Comparison of ENCODE assay signal across 19 cellular contexts in the genomic region with DNA sequence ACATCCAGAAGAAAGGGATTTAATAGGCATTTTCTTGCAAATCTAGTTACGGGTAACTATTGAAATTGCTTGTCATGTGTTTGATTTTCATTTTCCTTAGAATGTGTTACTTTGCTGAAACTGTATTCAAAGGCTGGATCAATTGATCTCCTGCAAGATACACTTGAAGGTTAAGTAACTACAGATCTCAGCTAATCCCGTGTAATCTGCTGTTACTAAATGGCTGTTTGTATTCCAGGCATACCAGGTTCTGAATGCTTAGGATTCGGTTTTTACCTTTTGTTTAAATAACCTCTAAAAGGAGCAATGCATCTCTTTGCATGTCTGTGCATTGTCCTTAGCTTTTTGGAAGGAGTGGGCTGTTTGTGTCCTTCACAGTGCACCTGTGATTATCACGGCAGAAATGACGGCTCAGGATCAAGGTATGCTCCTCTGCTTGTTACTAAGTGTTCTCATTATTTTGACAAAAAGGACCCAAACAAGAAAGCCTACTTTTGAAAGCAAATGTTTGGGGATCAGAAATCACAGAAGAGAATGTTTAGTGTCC. TPM values are rescaled to one million over a fixed set of nuclear protein-coding genes. Genes with fewer than 3 reads are reported as not detected.
"Had no signal": no experiment of that assay in that cellular context is flagged by ENCODE, and none has a peak within 500 bp of the region (broad histone marks: within the 10 kb centered on the region; RNA-seq: fewer than 3 reads in every experiment).

A gene with protein sequence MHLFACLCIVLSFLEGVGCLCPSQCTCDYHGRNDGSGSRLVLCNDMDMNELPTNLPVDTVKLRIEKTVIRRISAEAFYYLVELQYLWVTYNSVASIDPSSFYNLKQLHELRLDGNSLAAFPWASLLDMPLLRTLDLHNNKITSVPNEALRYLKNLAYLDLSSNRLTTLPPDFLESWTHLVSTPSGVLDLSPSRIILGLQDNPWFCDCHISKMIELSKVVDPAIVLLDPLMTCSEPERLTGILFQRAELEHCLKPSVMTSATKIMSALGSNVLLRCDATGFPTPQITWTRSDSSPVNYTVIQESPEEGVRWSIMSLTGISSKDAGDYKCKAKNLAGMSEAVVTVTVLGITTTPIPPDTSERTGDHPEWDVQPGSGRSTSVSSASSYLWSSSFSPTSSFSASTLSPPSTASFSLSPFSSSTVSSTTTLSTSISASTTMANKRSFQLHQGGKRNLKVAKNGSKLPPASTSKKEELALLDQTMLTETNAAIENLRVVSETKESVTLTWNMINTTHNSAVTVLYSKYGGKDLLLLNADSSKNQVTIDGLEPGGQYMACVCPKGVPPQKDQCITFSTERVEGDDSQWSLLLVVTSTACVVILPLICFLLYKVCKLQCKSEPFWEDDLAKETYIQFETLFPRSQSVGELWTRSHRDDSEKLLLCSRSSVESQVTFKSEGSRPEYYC (plus strand): TSS at position 212 of the 547 bp plus-strand sequence. CDS start 95 bp downstream, at position 307.

- H3K4me1 ChIP-seq: colonic mucosa, esophagus muscularis mucosa, gastrocnemius medialis, heart right ventricle, right atrium auricular region had no signal

- H3K27ac Mint-ChIP-seq: nephron had no signal

- H3K4me1 Mint-ChIP-seq: naive B cell, nephron had no signal

- FAIRE-seq: endometrium, small intestine had no signal

- H3K4me3 ChIP-seq: colonic mucosa, esophagus muscularis mucosa, gastrocnemius medialis, heart right ventricle, right atrium auricular region had no signal

- H3K27me3 ChIP-seq: colonic mucosa, esophagus muscularis mucosa, gastrocnemius medialis, heart right ventricle, neutrophil, right atrium auricular region had no signal

- DNase-seq: colonic mucosa; effector CD8-positive, alpha-beta T cell; gastrocnemius medialis; heart right ventricle; islet precursor cell; midbrain; naive B cell; small intestine; stimulated activated CD4-positive, alpha-beta T cell treated with anti-CD3 and anti-CD28 coated beads, Interleukin-2, amount 100 ng/mL, for 48 hours; stimulated activated naive CD4-positive, alpha-beta T cell treated with Interleukin-2 at 50 U/mL for 16 hours; trophoblast cell had no signal

- H3K27ac ChIP-seq: colonic mucosa, epithelial cell of prostate, esophagus muscularis mucosa, gastrocnemius medialis, heart right ventricle, neutrophil, right atrium auricular region had no signal

- H3K36me3 ChIP-seq: colonic mucosa, esophagus muscularis mucosa, gastrocnemius medialis, heart right ventricle, neutrophil, right atrium auricular region had no signal

- H3K4me3 Mint-ChIP-seq: naive B cell, nephron had no signal

- H3K9me3 ChIP-seq: colonic mucosa, esophagus muscularis mucosa, gastrocnemius medialis, heart right ventricle, neutrophil, right atrium auricular region had no signal

- H3K27me3 Mint-ChIP-seq: naive B cell had no signal

- ATAC-seq: gastrocnemius medialis, heart right ventricle, left lobe of liver had no signal

- H3K9me3 Mint-ChIP-seq: nephron had no signal

- H3K36me3 Mint-ChIP-seq: naive B cell had no signal

RNA-seq across cellular contexts. Expression of the gene that starts here (rescaled TPM):
- total RNA-seq: fibroblast of villous mesenchyme had no signal
